In genomic region chr9:70924905-70925547, GRCh38 we compare ENCODE assay signal across 1 cellular context.
TF ChIP-seq lines count a peak whose summit lies in the region.

No MANE protein-coding gene starts in this region.

TF ChIP-seq in H1, 55 proteins besides CTCF, POLR2A, EP300 and RAD21 (continued from another document):
- TF ChIP-seq, protein P1, sequence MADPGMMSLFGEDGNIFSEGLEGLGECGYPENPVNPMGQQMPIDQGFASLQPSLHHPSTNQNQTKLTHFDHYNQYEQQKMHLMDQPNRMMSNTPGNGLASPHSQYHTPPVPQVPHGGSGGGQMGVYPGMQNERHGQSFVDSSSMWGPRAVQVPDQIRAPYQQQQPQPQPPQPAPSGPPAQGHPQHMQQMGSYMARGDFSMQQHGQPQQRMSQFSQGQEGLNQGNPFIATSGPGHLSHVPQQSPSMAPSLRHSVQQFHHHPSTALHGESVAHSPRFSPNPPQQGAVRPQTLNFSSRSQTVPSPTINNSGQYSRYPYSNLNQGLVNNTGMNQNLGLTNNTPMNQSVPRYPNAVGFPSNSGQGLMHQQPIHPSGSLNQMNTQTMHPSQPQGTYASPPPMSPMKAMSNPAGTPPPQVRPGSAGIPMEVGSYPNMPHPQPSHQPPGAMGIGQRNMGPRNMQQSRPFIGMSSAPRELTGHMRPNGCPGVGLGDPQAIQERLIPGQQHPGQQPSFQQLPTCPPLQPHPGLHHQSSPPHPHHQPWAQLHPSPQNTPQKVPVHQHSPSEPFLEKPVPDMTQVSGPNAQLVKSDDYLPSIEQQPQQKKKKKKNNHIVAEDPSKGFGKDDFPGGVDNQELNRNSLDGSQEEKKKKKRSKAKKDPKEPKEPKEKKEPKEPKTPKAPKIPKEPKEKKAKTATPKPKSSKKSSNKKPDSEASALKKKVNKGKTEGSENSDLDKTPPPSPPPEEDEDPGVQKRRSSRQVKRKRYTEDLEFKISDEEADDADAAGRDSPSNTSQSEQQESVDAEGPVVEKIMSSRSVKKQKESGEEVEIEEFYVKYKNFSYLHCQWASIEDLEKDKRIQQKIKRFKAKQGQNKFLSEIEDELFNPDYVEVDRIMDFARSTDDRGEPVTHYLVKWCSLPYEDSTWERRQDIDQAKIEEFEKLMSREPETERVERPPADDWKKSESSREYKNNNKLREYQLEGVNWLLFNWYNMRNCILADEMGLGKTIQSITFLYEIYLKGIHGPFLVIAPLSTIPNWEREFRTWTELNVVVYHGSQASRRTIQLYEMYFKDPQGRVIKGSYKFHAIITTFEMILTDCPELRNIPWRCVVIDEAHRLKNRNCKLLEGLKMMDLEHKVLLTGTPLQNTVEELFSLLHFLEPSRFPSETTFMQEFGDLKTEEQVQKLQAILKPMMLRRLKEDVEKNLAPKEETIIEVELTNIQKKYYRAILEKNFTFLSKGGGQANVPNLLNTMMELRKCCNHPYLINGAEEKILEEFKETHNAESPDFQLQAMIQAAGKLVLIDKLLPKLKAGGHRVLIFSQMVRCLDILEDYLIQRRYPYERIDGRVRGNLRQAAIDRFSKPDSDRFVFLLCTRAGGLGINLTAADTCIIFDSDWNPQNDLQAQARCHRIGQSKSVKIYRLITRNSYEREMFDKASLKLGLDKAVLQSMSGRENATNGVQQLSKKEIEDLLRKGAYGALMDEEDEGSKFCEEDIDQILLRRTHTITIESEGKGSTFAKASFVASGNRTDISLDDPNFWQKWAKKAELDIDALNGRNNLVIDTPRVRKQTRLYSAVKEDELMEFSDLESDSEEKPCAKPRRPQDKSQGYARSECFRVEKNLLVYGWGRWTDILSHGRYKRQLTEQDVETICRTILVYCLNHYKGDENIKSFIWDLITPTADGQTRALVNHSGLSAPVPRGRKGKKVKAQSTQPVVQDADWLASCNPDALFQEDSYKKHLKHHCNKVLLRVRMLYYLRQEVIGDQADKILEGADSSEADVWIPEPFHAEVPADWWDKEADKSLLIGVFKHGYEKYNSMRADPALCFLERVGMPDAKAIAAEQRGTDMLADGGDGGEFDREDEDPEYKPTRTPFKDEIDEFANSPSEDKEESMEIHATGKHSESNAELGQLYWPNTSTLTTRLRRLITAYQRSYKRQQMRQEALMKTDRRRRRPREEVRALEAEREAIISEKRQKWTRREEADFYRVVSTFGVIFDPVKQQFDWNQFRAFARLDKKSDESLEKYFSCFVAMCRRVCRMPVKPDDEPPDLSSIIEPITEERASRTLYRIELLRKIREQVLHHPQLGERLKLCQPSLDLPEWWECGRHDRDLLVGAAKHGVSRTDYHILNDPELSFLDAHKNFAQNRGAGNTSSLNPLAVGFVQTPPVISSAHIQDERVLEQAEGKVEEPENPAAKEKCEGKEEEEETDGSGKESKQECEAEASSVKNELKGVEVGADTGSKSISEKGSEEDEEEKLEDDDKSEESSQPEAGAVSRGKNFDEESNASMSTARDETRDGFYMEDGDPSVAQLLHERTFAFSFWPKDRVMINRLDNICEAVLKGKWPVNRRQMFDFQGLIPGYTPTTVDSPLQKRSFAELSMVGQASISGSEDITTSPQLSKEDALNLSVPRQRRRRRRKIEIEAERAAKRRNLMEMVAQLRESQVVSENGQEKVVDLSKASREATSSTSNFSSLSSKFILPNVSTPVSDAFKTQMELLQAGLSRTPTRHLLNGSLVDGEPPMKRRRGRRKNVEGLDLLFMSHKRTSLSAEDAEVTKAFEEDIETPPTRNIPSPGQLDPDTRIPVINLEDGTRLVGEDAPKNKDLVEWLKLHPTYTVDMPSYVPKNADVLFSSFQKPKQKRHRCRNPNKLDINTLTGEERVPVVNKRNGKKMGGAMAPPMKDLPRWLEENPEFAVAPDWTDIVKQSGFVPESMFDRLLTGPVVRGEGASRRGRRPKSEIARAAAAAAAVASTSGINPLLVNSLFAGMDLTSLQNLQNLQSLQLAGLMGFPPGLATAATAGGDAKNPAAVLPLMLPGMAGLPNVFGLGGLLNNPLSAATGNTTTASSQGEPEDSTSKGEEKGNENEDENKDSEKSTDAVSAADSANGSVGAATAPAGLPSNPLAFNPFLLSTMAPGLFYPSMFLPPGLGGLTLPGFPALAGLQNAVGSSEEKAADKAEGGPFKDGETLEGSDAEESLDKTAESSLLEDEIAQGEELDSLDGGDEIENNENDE (IDR thresholded peaks at IDR 0.05; ENCODE audit: insufficient replicate concordance, low read length) = no peak
- TF ChIP-seq RNF2 (IDR thresholded peaks at IDR 0.05; ENCODE audit: borderline replicate concordance, low read depth, low read length, missing control alignments, poor library complexity, severe bottlenecking) = no peak
- TF ChIP-seq CBX8 (IDR thresholded peaks at IDR 0.05; ENCODE audit: borderline replicate concordance, low read depth, low read length) = no peak
- no peak for TF ChIP-seq YY1 (IDR thresholded peaks at IDR 0.05; ENCODE audit: low read depth, low read length)
- no peak for TF ChIP-seq ATF3 (IDR thresholded peaks at IDR 0.05; ENCODE audit: insufficient read depth, low read depth, low read length)
- TF ChIP-seq CTBP2 (IDR thresholded peaks at IDR 0.05; ENCODE audit: borderline replicate concordance, insufficient read depth, insufficient read length, low read length) = no peak
- TF ChIP-seq CEBPB (IDR thresholded peaks at IDR 0.05; ENCODE audit: low read depth, low read length) = no peak
- TF ChIP-seq FOSL1 (IDR thresholded peaks at IDR 0.05; ENCODE audit: insufficient read depth, low read depth, low read length) = no peak
- TF ChIP-seq NRF1 (IDR thresholded peaks at IDR 0.05; ENCODE audit: low read depth, low read length) = no peak
